Comparison of ENCODE assay signal across 1 cellular context in the genomic region with DNA sequence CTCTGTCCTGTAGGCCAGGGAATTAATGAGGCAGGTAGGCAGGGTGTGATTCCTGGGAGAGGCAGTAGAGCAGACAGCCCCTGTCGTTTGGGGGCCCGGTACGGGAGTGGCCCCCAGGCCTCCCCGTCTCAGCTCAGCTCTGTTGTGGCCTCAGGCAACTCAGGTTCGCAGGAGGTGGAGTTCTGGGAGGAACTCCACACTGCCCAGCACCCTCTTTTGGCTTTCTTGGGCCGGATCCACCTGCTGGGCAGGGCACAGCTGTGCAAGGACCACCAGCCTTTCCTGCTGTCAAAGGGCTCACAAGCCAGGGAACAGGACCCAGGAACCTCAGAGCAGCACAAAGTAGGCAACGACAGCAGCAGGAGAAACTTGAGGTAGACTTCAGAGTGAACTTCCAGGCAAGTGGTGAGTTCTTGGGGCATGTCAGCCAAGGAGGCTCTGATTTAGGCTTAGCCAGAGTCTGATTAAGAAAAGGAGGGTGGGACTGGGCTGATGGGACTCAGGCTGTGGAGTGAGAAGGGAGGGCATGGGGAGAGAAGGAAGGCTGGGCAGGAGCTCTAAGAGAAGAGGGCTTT.
TF ChIP-seq lines count a peak whose summit lies in the region.

No MANE protein-coding gene starts in this region.

TF ChIP-seq in endothelial cell of umbilical vein, 7 proteins besides CTCF, POLR2A, EP300 and RAD21:
- TF ChIP-seq, protein P1, sequence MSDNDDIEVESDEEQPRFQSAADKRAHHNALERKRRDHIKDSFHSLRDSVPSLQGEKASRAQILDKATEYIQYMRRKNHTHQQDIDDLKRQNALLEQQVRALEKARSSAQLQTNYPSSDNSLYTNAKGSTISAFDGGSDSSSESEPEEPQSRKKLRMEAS (IDR thresholded peaks at IDR 0.05; ENCODE audit: insufficient read depth, insufficient read length) = no peak
- no peak for TF ChIP-seq MYC (IDR thresholded peaks at IDR 0.05; ENCODE audit: low read depth, low read length)
- TF ChIP-seq GATA2 (IDR thresholded peaks at IDR 0.05; ENCODE audit: insufficient read depth, insufficient read length, low read depth, low read length) = no peak
- no peak for TF ChIP-seq EZH2 (IDR thresholded peaks at IDR 0.05; ENCODE audit: borderline replicate concordance, low read depth, low read length, severe bottlenecking)
- no peak for TF ChIP-seq JUN (IDR thresholded peaks at IDR 0.05; ENCODE audit: borderline replicate concordance, insufficient read depth, insufficient read length, low read depth)
- no peak for TF ChIP-seq FOS (IDR thresholded peaks at IDR 0.05; ENCODE audit: borderline replicate concordance, insufficient read depth, low read length)
- TF ChIP-seq POLR2AphosphoS5 (IDR thresholded peaks at IDR 0.05; ENCODE audit: insufficient read depth, low read depth, low read length) = no peak
TF ChIP-seq in endothelial cell of umbilical vein: peak in this region for 0.
